Comparison of ENCODE assay signal across 8 cellular contexts in the genomic region with DNA sequence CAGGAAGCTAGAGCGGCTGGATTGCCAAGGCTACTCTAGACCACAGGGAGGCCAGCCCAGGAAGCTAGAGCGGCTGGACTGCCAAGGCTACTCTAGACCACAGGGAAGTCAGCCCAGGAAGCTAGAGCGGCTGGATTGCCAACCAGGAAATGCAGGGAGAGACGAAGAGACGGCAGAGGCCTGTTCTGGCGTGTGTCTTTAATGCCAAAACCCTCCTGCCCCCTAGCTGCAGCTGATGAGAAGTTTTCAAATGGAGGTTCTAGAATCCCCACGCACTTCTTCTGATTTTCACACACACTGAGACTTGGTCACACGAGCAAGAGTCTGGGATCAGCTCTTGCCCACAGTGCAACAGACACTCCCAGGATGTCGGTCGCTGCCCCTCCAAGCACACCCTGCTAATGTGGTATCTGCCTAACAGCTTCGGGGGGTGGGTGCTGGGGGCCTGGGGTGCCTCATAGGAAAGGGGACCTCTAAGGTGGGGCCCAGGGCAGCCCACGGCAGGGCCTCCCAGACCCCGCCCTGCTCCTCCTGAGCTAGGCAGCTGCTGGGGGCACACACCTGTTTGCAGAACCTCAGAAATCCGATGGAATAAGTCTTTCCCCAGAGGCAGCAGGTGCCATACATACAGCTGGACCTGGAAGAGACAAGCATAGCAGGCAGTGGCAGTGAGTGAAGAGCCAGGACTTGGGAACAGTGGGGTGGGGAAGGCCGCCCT. TPM values are rescaled to one million over a fixed set of nuclear protein-coding genes. Genes with fewer than 3 reads are reported as not detected.
A peak's percentile ranks its signal among the peaks of the same experiment; 100 is the strongest.
DNase-seq lines count a peak whose midpoint lies in the region; ATAC-seq and TF ChIP-seq lines count a peak whose summit lies in the region.

No MANE protein-coding gene starts in this region.

- H3K9me3 Mint-ChIP-seq in CD4-positive, CD25-positive, alpha-beta regulatory T cell: no peaks in the 10 kb centered on the region
- H3K9me3 Mint-ChIP-seq in activated CD4-positive, alpha-beta T cell treated with anti-CD3 and anti-CD28 coated beads, Interleukin-2, amount 10 ng/mL, durations not matched to agents 24 days and 14 days: no peaks in the 10 kb centered on the region
- H3K9me3 Mint-ChIP-seq in neural crest cell: no peaks in the 10 kb centered on the region

- no peak overlapping the region for H3K27ac ChIP-seq in CD4-positive, CD25-positive, alpha-beta regulatory T cell (ENCODE audit: insufficient read depth, low read length, poor library complexity, severe bottlenecking)

- H3K4me3 Mint-ChIP-seq in CD4-positive, CD25-positive, alpha-beta regulatory T cell: no peak overlapping the region
- no peak overlapping the region for H3K4me3 Mint-ChIP-seq in activated CD4-positive, alpha-beta T cell treated with anti-CD3 and anti-CD28 coated beads, Interleukin-2, amount 10 ng/mL, durations not matched to agents 24 days and 14 days
- H3K4me3 Mint-ChIP-seq in neural crest cell: no peak overlapping the region

- H3K27me3 ChIP-seq in CD4-positive, CD25-positive, alpha-beta regulatory T cell (ENCODE audit: control insufficient read depth, insufficient read depth, low read length): no peaks in the 10 kb centered on the region
- no peaks in the 10 kb centered on the region for H3K27me3 ChIP-seq in MG63

- no peaks in the 10 kb centered on the region for H3K4me1 ChIP-seq in CD4-positive, CD25-positive, alpha-beta regulatory T cell (ENCODE audit: control insufficient read depth, insufficient read depth, low read length, poor library complexity, severe bottlenecking)

- DNase-seq in CD4-positive, CD25-positive, alpha-beta regulatory T cell: peak in 2 of 3 donors; percentile 39 to 45
- DNase-seq in HuH-7 (ENCODE audit: low spot score): peak; percentile 80
- DNase-seq in activated CD4-positive, alpha-beta T cell treated with anti-CD3 and anti-CD28 coated beads, Interleukin-2, amount 10 ng/mL, durations not matched to agents 24 days and 14 days: peak; percentile 68
- DNase-seq in neural crest cell (ENCODE audit: low read depth, low spot score): no peak
- no peak for DNase-seq in MG63
- DNase-seq in epidermal melanocyte (ENCODE audit: insufficient read length, low spot score): no peak

- H3K9me3 ChIP-seq in CD4-positive, CD25-positive, alpha-beta regulatory T cell (ENCODE audit: control insufficient read depth in 2 of 2, low read length in 2 of 2): no peaks in the 10 kb centered on the region
- no peaks in the 10 kb centered on the region for H3K9me3 ChIP-seq in MG63

- H3K27ac Mint-ChIP-seq in CD4-positive, CD25-positive, alpha-beta regulatory T cell: no peak overlapping the region
- H3K27ac Mint-ChIP-seq in activated CD4-positive, alpha-beta T cell treated with anti-CD3 and anti-CD28 coated beads, Interleukin-2, amount 10 ng/mL, durations not matched to agents 24 days and 14 days: no peak overlapping the region
- no peak overlapping the region for H3K27ac Mint-ChIP-seq in neural crest cell (ENCODE audit: unreplicated experiment)

- TF ChIP-seq CTCF in neural crest cell (conservative IDR thresholded peaks at IDR 0.05): peak; percentile 53

- H3K4me1 Mint-ChIP-seq in CD4-positive, CD25-positive, alpha-beta regulatory T cell: peaks cover 0 to 5% (median 3%) of the 10 kb centered on the region in 4 donors
- peaks cover 2% of the 10 kb centered on the region for H3K4me1 Mint-ChIP-seq in activated CD4-positive, alpha-beta T cell treated with anti-CD3 and anti-CD28 coated beads, Interleukin-2, amount 10 ng/mL, durations not matched to agents 24 days and 14 days
- H3K4me1 Mint-ChIP-seq in neural crest cell: peaks cover 7% of the 10 kb centered on the region

- peaks cover 15% of the 10 kb centered on the region for H3K36me3 ChIP-seq in CD4-positive, CD25-positive, alpha-beta regulatory T cell (ENCODE audit: control insufficient read depth, insufficient read depth, low read length)
- peaks cover 72% of the 10 kb centered on the region for H3K36me3 ChIP-seq in MG63

- ATAC-seq in CD4-positive, CD25-positive, alpha-beta regulatory T cell (ENCODE audit: low read depth in 2 of 2): peak in 1 of 2 donors; percentile 18
- ATAC-seq in esophagus mucosa (peak; percentile 56), GM21723 (IDR thresholded peaks at IDR 0.05; ENCODE audit: unreplicated experiment) (no peak)

- no peaks in the 10 kb centered on the region for H3K27me3 Mint-ChIP-seq in CD4-positive, CD25-positive, alpha-beta regulatory T cell
- H3K27me3 Mint-ChIP-seq in activated CD4-positive, alpha-beta T cell treated with anti-CD3 and anti-CD28 coated beads, Interleukin-2, amount 10 ng/mL, durations not matched to agents 24 days and 14 days: no peaks in the 10 kb centered on the region
- H3K27me3 Mint-ChIP-seq in neural crest cell (ENCODE audit: low read depth): no peaks in the 10 kb centered on the region

- intact Hi-C loops in activated CD4-positive, alpha-beta T cell treated with anti-CD3 and anti-CD28 coated beads, Interleukin-2, amount 10 ng/mL, durations not matched to agents 24 days and 14 days (cut with micrococcal nuclease): no loop called here

- peaks cover 28% of the 10 kb centered on the region for H3K36me3 Mint-ChIP-seq in CD4-positive, CD25-positive, alpha-beta regulatory T cell
- peaks cover 20% of the 10 kb centered on the region for H3K36me3 Mint-ChIP-seq in activated CD4-positive, alpha-beta T cell treated with anti-CD3 and anti-CD28 coated beads, Interleukin-2, amount 10 ng/mL, durations not matched to agents 24 days and 14 days (ENCODE audit: low read depth)
- peaks cover 16% of the 10 kb centered on the region for H3K36me3 Mint-ChIP-seq in neural crest cell (ENCODE audit: low read depth)

- no peak overlapping the region for H3K4me3 ChIP-seq in CD4-positive, CD25-positive, alpha-beta regulatory T cell (ENCODE audit: low read depth, low read length)
- no peak overlapping the region for H3K4me3 ChIP-seq in MG63

RNA-seq across cellular contexts. Expression of gene MAFF, which starts 28.5 kb away (rescaled TPM):
- 39.4 TPM for total RNA-seq in CD4-positive, CD25-positive, alpha-beta regulatory T cell
- polyA plus RNA-seq in CD4-positive, CD25-positive, alpha-beta regulatory T cell: 1 to 10 TPM; 1.4 to 2.4 (median 2.0) TPM
- 12.6 and 12.8 TPM in 2 replicates for total RNA-seq in activated CD4-positive, alpha-beta T cell treated with anti-CD3 and anti-CD28 coated beads, Interleukin-2, amount 10 ng/mL, durations not matched to agents 24 days and 14 days
- 35.6 TPM for total RNA-seq in esophagus mucosa
- total RNA-seq in neural crest cell: 3.9 and 5.4 TPM in 2 replicates
- 15.8 and 22.0 TPM in 2 replicates for total RNA-seq in MG63 (2014; rRNA removed; shearing (Covaris generic); ENCODE audit: low replicate concordance)

RNA-seq across cellular contexts. Expression of gene TMEM184B, which starts 42.5 kb away (rescaled TPM):
- 31.3 TPM for total RNA-seq in CD4-positive, CD25-positive, alpha-beta regulatory T cell
- 1 to 10 TPM; 7.2 to 8.2 (median 7.7) TPM for polyA plus RNA-seq in CD4-positive, CD25-positive, alpha-beta regulatory T cell
- 31.9 and 33.1 TPM in 2 replicates for total RNA-seq in activated CD4-positive, alpha-beta T cell treated with anti-CD3 and anti-CD28 coated beads, Interleukin-2, amount 10 ng/mL, durations not matched to agents 24 days and 14 days
- 22.6 TPM for total RNA-seq in esophagus mucosa
- total RNA-seq in neural crest cell: 58.3 and 60.3 TPM in 2 replicates
- 18.6 and 20.4 TPM in 2 replicates for total RNA-seq in MG63 (2014; rRNA removed; shearing (Covaris generic); ENCODE audit: low replicate concordance)

RNA-seq across cellular contexts. Expression of gene PLA2G6, which starts 48.6 kb away (rescaled TPM):
- total RNA-seq in CD4-positive, CD25-positive, alpha-beta regulatory T cell: 137 TPM
- 1 to 10 TPM; 2.6 to 6.9 (median 5.4) TPM for polyA plus RNA-seq in CD4-positive, CD25-positive, alpha-beta regulatory T cell
- total RNA-seq in activated CD4-positive, alpha-beta T cell treated with anti-CD3 and anti-CD28 coated beads, Interleukin-2, amount 10 ng/mL, durations not matched to agents 24 days and 14 days: 34.3 and 43.2 TPM in 2 replicates
- 12.8 TPM for total RNA-seq in esophagus mucosa
- 11.0 and 14.6 TPM in 2 replicates for total RNA-seq in neural crest cell
- total RNA-seq in MG63 (2014; rRNA removed; shearing (Covaris generic); ENCODE audit: low replicate concordance): 2.7 and 3.1 TPM in 2 replicates

Comparison
In these comparisons a context has a peak if more than half of its experiments do, and no peak if none do; other contexts are left out.
1. DNase-seq: peak in CD4-positive, CD25-positive, alpha-beta regulatory T cell (2 of 3), HuH-7 (single experiment) and activated CD4-positive, alpha-beta T cell treated with anti-CD3 and anti-CD28 coated beads, Interleukin-2, amount 10 ng/mL, durations not matched to agents 24 days and 14 days (single experiment); none in neural crest cell (single experiment), MG63 (single experiment) and epidermal melanocyte (single experiment).